ENCODE assay signal across 26 cellular contexts in genomic region chr18:655445-655844, GRCh38. TPM values are rescaled to one million over a fixed set of nuclear protein-coding genes. Genes with fewer than 3 reads are reported as not detected.
A peak's percentile ranks its signal among the peaks of the same experiment; 100 is the strongest.
DNase-seq lines count a peak whose midpoint lies in the region; ATAC-seq and TF ChIP-seq lines count a peak whose summit lies in the region.
"Had no signal": no experiment of that assay in that cellular context is flagged by ENCODE, and none has a peak within 500 bp of the region (broad histone marks: within the 10 kb centered on the region; RNA-seq: fewer than 3 reads in every experiment).

No MANE protein-coding gene starts in this region.

- H3K36me3 Mint-ChIP-seq in activated CD4-positive, alpha-beta T cell treated with anti-CD3 and anti-CD28 coated beads, Interleukin-2, amount 10 ng/mL, durations not matched to agents 24 days and 14 days (ENCODE audit: low read depth): peaks cover 24% of the 10 kb centered on the region
- H3K36me3 Mint-ChIP-seq in H9 (ENCODE audit: insufficient read depth in 1 of 3, low read depth in 3 of 3) (peaks cover 17 to 22% (median 18%) of the 10 kb centered on the region in 3 experiments), nephron progenitor cell (ENCODE audit: low read depth) (peaks cover 28% of the 10 kb centered on the region)
- peaks cover 25% of the 10 kb centered on the region for H3K36me3 Mint-ChIP-seq in activated T-helper 2 cell treated with anti-CD3 and anti-CD28 coated beads, Interferon-gamma antibody, Interleukin-2, Interleukin-4, amounts not matched to agents 10 μg/mL and 5 μg/mL and 100 μg/mL, durations not matched to agents 14 hours and 24 hours and 36 hours (ENCODE audit: low read depth)
- H3K36me3 Mint-ChIP-seq in naive thymus-derived CD8-positive, alpha-beta T cell: peaks cover 0 to 6% (median 5%) of the 10 kb centered on the region in 3 donors
- H3K36me3 Mint-ChIP-seq: naive B cell had no signal

- H2BK12ac ChIP-seq in H9 (ENCODE audit: insufficient read length, low read depth, low read length): no peak overlapping the region

- TF ChIP-seq CTCF in H9 (conservative IDR thresholded peaks at IDR 0.05) (no peak), nephron progenitor cell (IDR thresholded peaks at IDR 0.05) (no peak)

- H3K23me2 ChIP-seq in H9 (ENCODE audit: insufficient read length, low read depth, low read length, poor library complexity, severe bottlenecking): peaks cover 8% of the 10 kb centered on the region

- H3K9me3 Mint-ChIP-seq in activated CD4-positive, alpha-beta T cell treated with anti-CD3 and anti-CD28 coated beads, Interleukin-2, amount 10 ng/mL, durations not matched to agents 24 days and 14 days: no peaks in the 10 kb centered on the region
- no peaks in the 10 kb centered on the region; a peak in 1 of 5 replicates for H3K9me3 Mint-ChIP-seq in H9
- H3K9me3 Mint-ChIP-seq in activated T-helper 2 cell treated with anti-CD3 and anti-CD28 coated beads, Interferon-gamma antibody, Interleukin-2, Interleukin-4, amounts not matched to agents 10 μg/mL and 5 μg/mL and 100 μg/mL, durations not matched to agents 14 hours and 24 hours and 36 hours: no peaks in the 10 kb centered on the region
- H3K9me3 Mint-ChIP-seq in nephron progenitor cell: peaks cover 17% of the 10 kb centered on the region
- peaks cover 0 to 6% (median 0%) of the 10 kb centered on the region in 9 donors for H3K9me3 Mint-ChIP-seq in naive thymus-derived CD8-positive, alpha-beta T cell
- H3K9me3 Mint-ChIP-seq: activated T-cell treated with anti-CD3 and anti-CD28 coated beads, Interleukin-2, amount 50 U/mL, for 72 hours had no signal

- no peaks in the 10 kb centered on the region for H4K20me1 ChIP-seq in H9 (ENCODE audit: control insufficient read depth, insufficient read depth, insufficient read length)

- no peak overlapping the region for H2BK5ac ChIP-seq in H9 (ENCODE audit: insufficient read length, low read length)

- no peak overlapping the region for H3K14ac ChIP-seq in H9 (ENCODE audit: insufficient read depth, low read length)

- no peak overlapping the region for H4K8ac ChIP-seq in H9 (replicated peaks; ENCODE audit: insufficient read length, low read depth, low read length)

- H2BK120ac ChIP-seq in H9 (ENCODE audit: low read depth, low read length, poor library complexity, severe bottlenecking): no peak overlapping the region

- H2BK20ac ChIP-seq in H9 (ENCODE audit: low read depth, low read length, poor library complexity, severe bottlenecking): no peak overlapping the region

- WGBS in H9 (ENCODE audit: extremely low coverage, insufficient read length, low lambda C conversion rate): no CpG with 5 or more reads among the region's 6 CpGs

- H3K23ac ChIP-seq in H9 (ENCODE audit: insufficient read length, low read depth, low read length): no peak overlapping the region

- H3K18ac ChIP-seq in H9 (ENCODE audit: insufficient read length, low read depth, low read length): no peak overlapping the region

- no peak overlapping the region for H3K4me2 ChIP-seq in H9 (ENCODE audit: insufficient read depth, insufficient read length, low read length)
- H3K4me2 ChIP-seq: smooth muscle cell had no signal

- H3K4ac ChIP-seq in H9 (ENCODE audit: low read depth, low read length): no peak overlapping the region

- H3K79me1 ChIP-seq in H9 (ENCODE audit: insufficient read depth, low read depth, low read length, poor library complexity, severe bottlenecking): peaks cover 3% of the 10 kb centered on the region

- no peak overlapping the region for H3K27ac ChIP-seq in H9 (ENCODE audit: insufficient read length, low read depth, low read length)
- H3K27ac ChIP-seq: A549, cardiac muscle cell had no signal

- H3K27me3 ChIP-seq in H9 (ENCODE audit: insufficient read depth, low read length): no peaks in the 10 kb centered on the region
- H3K27me3 ChIP-seq: cardiac muscle cell had no signal

- peaks cover 40% of the 10 kb centered on the region for H3K4me1 Mint-ChIP-seq in activated CD4-positive, alpha-beta T cell treated with anti-CD3 and anti-CD28 coated beads, Interleukin-2, amount 10 ng/mL, durations not matched to agents 24 days and 14 days
- H3K4me1 Mint-ChIP-seq in H9 (peaks cover 38 to 41% of the 10 kb centered on the region in 2 experiments), nephron progenitor cell (peaks cover 21% of the 10 kb centered on the region)
- peaks cover 43% of the 10 kb centered on the region for H3K4me1 Mint-ChIP-seq in activated T-helper 2 cell treated with anti-CD3 and anti-CD28 coated beads, Interferon-gamma antibody, Interleukin-2, Interleukin-4, amounts not matched to agents 10 μg/mL and 5 μg/mL and 100 μg/mL, durations not matched to agents 14 hours and 24 hours and 36 hours (ENCODE audit: low read depth)
- H3K4me1 Mint-ChIP-seq in naive thymus-derived CD8-positive, alpha-beta T cell: peaks cover 3 to 19% (median 10%) of the 10 kb centered on the region in 4 donors

- H3K9ac ChIP-seq in H9 (ENCODE audit: extremely low read depth, insufficient read length, low read length): no peak overlapping the region

- peak; percentile 47 for DNase-seq in activated CD4-positive, alpha-beta T cell treated with anti-CD3 and anti-CD28 coated beads, Interleukin-2, amount 10 ng/mL, durations not matched to agents 24 days and 14 days
- no peak for DNase-seq in activated CD4-positive, alpha-beta T cell treated with anti-CD3 and anti-CD28 coated beads, Interleukin-2, amount 50 U/mL, for 48 hours
- DNase-seq in H9: no peak
- DNase-seq in activated T-helper 2 cell treated with anti-CD3 and anti-CD28 coated beads, Interferon-gamma antibody, Interleukin-2, Interleukin-4, amounts not matched to agents 10 μg/mL and 5 μg/mL and 100 μg/mL, durations not matched to agents 14 hours and 24 hours and 36 hours (ENCODE audit: low spot score): no peak
- DNase-seq in nephron progenitor cell: no peak
- DNase-seq in cerebellar nuclear complex (lab: John Stamatoyannopoulos, UW): no peak
- no peak for DNase-seq in naive thymus-derived CD8-positive, alpha-beta T cell
- DNase-seq: activated CD4-positive, alpha-beta T cell treated with anti-CD3 and anti-CD28 coated beads for 48 hours; activated T-cell treated with anti-CD3 and anti-CD28 coated beads, Interleukin-2, amount 50 U/mL, for 72 hours; DMS153; erythroblast; foreskin melanocyte; hypothalamus; kidney; naive B cell; NCI-H1092; NCI-H2029 treated with DMSO at 0.1 percent for 48 hours; NCI-H446; NK-92 treated with Interleukin-12 subunit alpha and Interleukin-12 subunit beta, amount 100 ng/mL, for 24 hours; stimulated activated CD4-positive, alpha-beta T cell treated with anti-CD3 and anti-CD28 coated beads, Interleukin-4, amount 100 ng/mL, for 1 hour had no signal

- no peaks in the 10 kb centered on the region; the same call in 1 of the 2 replicates for H3K79me2 ChIP-seq in H9 (ENCODE audit: insufficient read depth, low read length)

- H3K9me3 ChIP-seq in H9 (ENCODE audit: control insufficient read depth, low read depth, low read length): no peaks in the 10 kb centered on the region
- H3K9me3 ChIP-seq: A549 had no signal

- no peak overlapping the region for H2AK5ac ChIP-seq in H9 (ENCODE audit: insufficient read length, low read length)

- intact Hi-C loops in activated CD4-positive, alpha-beta T cell treated with anti-CD3 and anti-CD28 coated beads, Interleukin-2, amount 10 ng/mL, durations not matched to agents 24 days and 14 days (cut with micrococcal nuclease): loop anchor here (5.0 kb wide), 1 partner anchor 33 kb away; no protein-coding TSS in a partner anchor
- intact Hi-C loops in activated T-helper 2 cell treated with anti-CD3 and anti-CD28 coated beads, Interferon-gamma antibody, Interleukin-2, Interleukin-4, amounts not matched to agents 10 μg/mL and 5 μg/mL and 100 μg/mL, durations not matched to agents 14 hours and 24 hours and 36 hours (cut with micrococcal nuclease): no loop called here

- no peaks in the 10 kb centered on the region; the same call in 1 of the 2 replicates for H3K4me1 ChIP-seq in H9 (ENCODE audit: insufficient read depth, low read length)
- H3K4me1 ChIP-seq: A549 had no signal

- H2BK15ac ChIP-seq in H9 (ENCODE audit: low read depth, low read length): no peak overlapping the region

- no peak overlapping the region for H3K27ac Mint-ChIP-seq in activated CD4-positive, alpha-beta T cell treated with anti-CD3 and anti-CD28 coated beads, Interleukin-2, amount 10 ng/mL, durations not matched to agents 24 days and 14 days
- H3K27ac Mint-ChIP-seq in H9 (no peak overlapping the region), nephron progenitor cell (no peak overlapping the region)
- no peak overlapping the region for H3K27ac Mint-ChIP-seq in activated T-helper 2 cell treated with anti-CD3 and anti-CD28 coated beads, Interferon-gamma antibody, Interleukin-2, Interleukin-4, amounts not matched to agents 10 μg/mL and 5 μg/mL and 100 μg/mL, durations not matched to agents 14 hours and 24 hours and 36 hours
- no peak overlapping the region for H3K27ac Mint-ChIP-seq in naive thymus-derived CD8-positive, alpha-beta T cell
- H3K27ac Mint-ChIP-seq: activated T-cell treated with anti-CD3 and anti-CD28 coated beads, Interleukin-2, amount 50 U/mL, for 72 hours; CD14-positive monocyte; naive B cell had no signal

- H2AFZ ChIP-seq in H9 (ENCODE audit: low read length): no peak overlapping the region

- peak overlapping the region; percentile 26 for H3K4me3 Mint-ChIP-seq in activated CD4-positive, alpha-beta T cell treated with anti-CD3 and anti-CD28 coated beads, Interleukin-2, amount 10 ng/mL, durations not matched to agents 24 days and 14 days
- H3K4me3 Mint-ChIP-seq in H9 (peak overlapping the region; percentile 34 to 44; a peak in 2 of 5 replicates), nephron progenitor cell (peak overlapping the region; percentile 59)
- peak overlapping the region; percentile 47 for H3K4me3 Mint-ChIP-seq in activated T-helper 2 cell treated with anti-CD3 and anti-CD28 coated beads, Interferon-gamma antibody, Interleukin-2, Interleukin-4, amounts not matched to agents 10 μg/mL and 5 μg/mL and 100 μg/mL, durations not matched to agents 14 hours and 24 hours and 36 hours (ENCODE audit: low read depth)
- no peak overlapping the region for H3K4me3 Mint-ChIP-seq in naive thymus-derived CD8-positive, alpha-beta T cell

- POLR2A ChIA-PET in naive thymus-derived CD8-positive, alpha-beta T cell (lab: Charles Lee): no interaction called here

- H4K91ac ChIP-seq in H9 (ENCODE audit: insufficient read length, low read depth, low read length): no peak overlapping the region

- ATAC-seq in naive thymus-derived CD8-positive, alpha-beta T cell: no peak
- no peak for ATAC-seq in HG03565 (IDR thresholded peaks at IDR 0.05; ENCODE audit: unreplicated experiment)
- ATAC-seq: A549; activated T-cell treated with anti-CD3 and anti-CD28 coated beads, Interleukin-2, amount 50 U/mL, for 72 hours had no signal

- H3K27me3 Mint-ChIP-seq in activated CD4-positive, alpha-beta T cell treated with anti-CD3 and anti-CD28 coated beads, Interleukin-2, amount 10 ng/mL, durations not matched to agents 24 days and 14 days: no peaks in the 10 kb centered on the region
- peaks cover 1% of the 10 kb centered on the region; the same call in 1 of the 2 replicates for H3K27me3 Mint-ChIP-seq in H9 (ENCODE audit: low read depth)
- H3K27me3 Mint-ChIP-seq in activated T-helper 2 cell treated with anti-CD3 and anti-CD28 coated beads, Interferon-gamma antibody, Interleukin-2, Interleukin-4, amounts not matched to agents 10 μg/mL and 5 μg/mL and 100 μg/mL, durations not matched to agents 14 hours and 24 hours and 36 hours (ENCODE audit: low read depth): no peaks in the 10 kb centered on the region
- peaks cover 7% of the 10 kb centered on the region for H3K27me3 Mint-ChIP-seq in nephron progenitor cell (ENCODE audit: low read depth, poor library complexity)
- H3K27me3 Mint-ChIP-seq in naive thymus-derived CD8-positive, alpha-beta T cell: peaks cover 29 to 57% (median 44%) of the 10 kb centered on the region in 5 donors

- no peak overlapping the region for H3T11ph ChIP-seq in H9 (ENCODE audit: low read length)

- H4K5ac ChIP-seq in H9 (ENCODE audit: insufficient read length, low read depth, low read length): no peak overlapping the region

- H3K56ac ChIP-seq in H9 (ENCODE audit: insufficient read length, low read depth, low read length): no peak overlapping the region

RNA-seq across cellular contexts. Expression of gene TYMS, which starts 2.0 kb away (rescaled TPM):
- total RNA-seq in activated CD4-positive, alpha-beta T cell treated with anti-CD3 and anti-CD28 coated beads, Interleukin-2, amount 10 ng/mL, durations not matched to agents 24 days and 14 days: 269 and 276 TPM in 2 replicates
- total RNA-seq in H9 (2021): 135 and 140 TPM in 2 replicates
- total RNA-seq in activated T-helper 2 cell treated with anti-CD3 and anti-CD28 coated beads, Interferon-gamma antibody, Interleukin-2, Interleukin-4, amounts not matched to agents 10 μg/mL and 5 μg/mL and 100 μg/mL, durations not matched to agents 14 hours and 24 hours and 36 hours: 272 and 273 TPM in 2 replicates
- not detected for total RNA-seq in naive thymus-derived CD8-positive, alpha-beta T cell
- under 1 TPM in 2 of 3 donors, not detected in 1; 0.19 to 0.73 TPM for polyA plus RNA-seq in naive thymus-derived CD8-positive, alpha-beta T cell
- polyA plus RNA-seq: CD14-positive monocyte had no signal

RNA-seq across cellular contexts. Expression of gene ENOSF1, which starts 57.0 kb away (rescaled TPM):
- total RNA-seq in activated CD4-positive, alpha-beta T cell treated with anti-CD3 and anti-CD28 coated beads, Interleukin-2, amount 10 ng/mL, durations not matched to agents 24 days and 14 days: 85.2 and 91.8 TPM in 2 replicates
- 37.9 and 40.3 TPM in 2 replicates for total RNA-seq in H9 (2021)
- total RNA-seq in activated T-helper 2 cell treated with anti-CD3 and anti-CD28 coated beads, Interferon-gamma antibody, Interleukin-2, Interleukin-4, amounts not matched to agents 10 μg/mL and 5 μg/mL and 100 μg/mL, durations not matched to agents 14 hours and 24 hours and 36 hours: 93.6 and 102 TPM in 2 replicates
- total RNA-seq in naive thymus-derived CD8-positive, alpha-beta T cell: 100 to 1,000 TPM; 111 to 123 TPM
- polyA plus RNA-seq in naive thymus-derived CD8-positive, alpha-beta T cell: 10 to 100 TPM in 2 of 3 donors, 1 to 10 TPM in 1; 8.2 to 13.8 (median 12.7) TPM

RNA-seq across cellular contexts. Expression of gene CLUL1, which starts 58.7 kb away (rescaled TPM):
- not detected in 2 replicates for total RNA-seq in activated CD4-positive, alpha-beta T cell treated with anti-CD3 and anti-CD28 coated beads, Interleukin-2, amount 10 ng/mL, durations not matched to agents 24 days and 14 days
- total RNA-seq in H9 (2021): 0.13 and 0.22 TPM in 2 replicates
- total RNA-seq in activated T-helper 2 cell treated with anti-CD3 and anti-CD28 coated beads, Interferon-gamma antibody, Interleukin-2, Interleukin-4, amounts not matched to agents 10 μg/mL and 5 μg/mL and 100 μg/mL, durations not matched to agents 14 hours and 24 hours and 36 hours: not detected in 2 replicates
- total RNA-seq in naive thymus-derived CD8-positive, alpha-beta T cell: under 1 TPM in 1 of 2 experiments, not detected in 1; 0.49 TPM
- polyA plus RNA-seq in naive thymus-derived CD8-positive, alpha-beta T cell: under 1 TPM in 2 of 3 donors, not detected in 1; 0.46 to 0.55 TPM
- total RNA-seq: activated T-cell treated with anti-CD3 and anti-CD28 coated beads, Interleukin-2, amount 50 U/mL, for 72 hours; lung microvascular endothelial cell had no signal
- polyA plus RNA-seq: A549, CD14-positive monocyte had no signal

Comparison
In these comparisons a context has a peak if more than half of its experiments do, and no peak if none do; other contexts are left out.
1. H3K4me3 Mint-ChIP-seq: peak in activated CD4-positive, alpha-beta T cell treated with anti-CD3 and anti-CD28 coated beads, Interleukin-2, amount 10 ng/mL, durations not matched to agents 24 days and 14 days (single experiment), H9 (2 of 2), activated T-helper 2 cell treated with anti-CD3 and anti-CD28 coated beads, Interferon-gamma antibody, Interleukin-2, Interleukin-4, amounts not matched to agents 10 μg/mL and 5 μg/mL and 100 μg/mL, durations not matched to agents 14 hours and 24 hours and 36 hours (single experiment) and nephron progenitor cell (single experiment); none in naive thymus-derived CD8-positive, alpha-beta T cell (0 of 10).
2. RNA of gene TYMS, which starts 2.0 kb away (total RNA-seq): 272 to 273 TPM in activated T-helper 2 cell treated with anti-CD3 and anti-CD28 coated beads, Interferon-gamma antibody, Interleukin-2, Interleukin-4, amounts not matched to agents 10 μg/mL and 5 μg/mL and 100 μg/mL, durations not matched to agents 14 hours and 24 hours and 36 hours, 269 to 276 TPM in activated CD4-positive, alpha-beta T cell treated with anti-CD3 and anti-CD28 coated beads, Interleukin-2, amount 10 ng/mL, durations not matched to agents 24 days and 14 days and 135 to 140 TPM in H9; not detected in naive thymus-derived CD8-positive, alpha-beta T cell; every median in the first group is over 100 times any median in the second.